In genomic region chr19:55112246-55112780, GRCh38 we compare ENCODE assay signal across 23 cellular contexts. TPM values are rescaled to one million over a fixed set of nuclear protein-coding genes. Genes with fewer than 3 reads are reported as not detected.
DNase-seq lines count a peak whose midpoint lies in the region; ATAC-seq and TF ChIP-seq lines count a peak whose summit lies in the region.
"Had no signal": no experiment of that assay in that cellular context is flagged by ENCODE, and none has a peak within 500 bp of the region (broad histone marks: within the 10 kb centered on the region; RNA-seq: fewer than 3 reads in every experiment).

No MANE protein-coding gene starts in this region.

- TF ChIP-seq CTCF in left ventricle myocardium inferior (IDR thresholded peaks at IDR 0.05; ENCODE audit: borderline replicate concordance), result no peak
- TF ChIP-seq CTCF in fibroblast of lung (conservative IDR thresholded peaks at IDR 0.05 in 1 of 2, IDR thresholded peaks at IDR 0.05 in 1 of 2; ENCODE audit: low read depth in 1 of 2, low read length in 2 of 2), result no peak
- no peak for TF ChIP-seq CTCF in osteocyte (IDR thresholded peaks at IDR 0.05)

- H3K9ac ChIP-seq in fibroblast of lung (ENCODE audit: insufficient read depth, low read length), result no peak overlapping the region

- peaks cover 40% of the 10 kb centered on the region for H3K4me1 Mint-ChIP-seq in osteocyte (ENCODE audit: unreplicated experiment)
- peaks cover 18% of the 10 kb centered on the region for H3K4me1 Mint-ChIP-seq in activated CD8-positive, alpha-beta T cell treated with anti-CD3 and anti-CD28 coated beads, Interleukin-2, amount 10 ng/mL, durations not matched to agents 7 days and 5 days (ENCODE audit: low read depth)

- no peaks in the 10 kb centered on the region for H3K27me3 Mint-ChIP-seq in osteocyte (ENCODE audit: unreplicated experiment)
- H3K27me3 Mint-ChIP-seq in activated CD8-positive, alpha-beta T cell treated with anti-CD3 and anti-CD28 coated beads, Interleukin-2, amount 10 ng/mL, durations not matched to agents 7 days and 5 days (ENCODE audit: low read depth), result no peaks in the 10 kb centered on the region
- H3K27me3 Mint-ChIP-seq: activated naive CD4-positive, alpha-beta T cell treated with anti-CD3 and anti-CD28 coated beads, Interleukin-2, amount 10 ng/mL, durations not matched to agents 7 days and 5 days had no signal

- POLR2A ChIA-PET in activated CD8-positive, alpha-beta T cell treated with anti-CD3 and anti-CD28 coated beads, Interleukin-2, amount 10 ng/mL, durations not matched to agents 7 days and 5 days (lab: Charles Lee), result no interaction called here

- DNase-seq in left ventricle myocardium inferior (no peak), cardiac septum (ENCODE audit: low spot score) (no peak), fibroblast of lung (ENCODE audit: low read depth in 2 of 2) (no peak), osteocyte (ENCODE audit: extremely low spot score, unreplicated experiment) (no peak), ureter (ENCODE audit: low spot score) (peak; percentile 46), SKM-1 (lab: John Stamatoyannopoulos, UW; ENCODE audit: unreplicated experiment) (no peak), NCI-H1694 (lab: John Stamatoyannopoulos, UW) (no peak)
- DNase-seq in activated CD8-positive, alpha-beta T cell treated with anti-CD3 and anti-CD28 coated beads, Interleukin-2, amount 10 ng/mL, durations not matched to agents 7 days and 5 days, result no peak
- DNase-seq: activated naive CD4-positive, alpha-beta T cell treated with anti-CD3 and anti-CD28 coated beads, Interleukin-2, amount 10 ng/mL, durations not matched to agents 7 days and 5 days; brain microvascular endothelial cell; DMS53; dorsolateral prefrontal cortex; NCI-H1694 treated with DMSO at 0.1 percent for 48 hours; NCI-H446; SIG-M5; stimulated activated CD4-positive, alpha-beta T cell treated with anti-CD3 and anti-CD28 coated beads, Interleukin-4, amount 100 ng/mL, for 24 hours; stimulated activated CD8-positive, alpha-beta memory T cell treated with anti-CD3 and anti-CD28 coated beads, Interleukin-4, amount 100 ng/mL, for 48 hours had no signal

- H3K27me3 ChIP-seq in left ventricle myocardium inferior (ENCODE audit: low read depth) (no peaks in the 10 kb centered on the region), fibroblast of lung (ENCODE audit: control insufficient read depth, insufficient read depth, low read length) (no peaks in the 10 kb centered on the region)
- H3K27me3 ChIP-seq: brain microvascular endothelial cell, dorsolateral prefrontal cortex, neutrophil had no signal

- peak overlapping the region; percentile 95 for H3K27ac Mint-ChIP-seq in osteocyte (ENCODE audit: unreplicated experiment)
- H3K27ac Mint-ChIP-seq in activated CD8-positive, alpha-beta T cell treated with anti-CD3 and anti-CD28 coated beads, Interleukin-2, amount 10 ng/mL, durations not matched to agents 7 days and 5 days, result no peak overlapping the region

- H3K27ac ChIP-seq in left ventricle myocardium inferior (replicated peaks) (peak overlapping the region; percentile 95), fibroblast of lung (ENCODE audit: insufficient read depth, low read length) (peak overlapping the region; percentile 85)
- H3K27ac ChIP-seq: A549, neutrophil had no signal

- peaks cover 67% of the 10 kb centered on the region for H3K79me2 ChIP-seq in fibroblast of lung (ENCODE audit: control insufficient read depth, insufficient read depth, low read length)

- peak overlapping the region; percentile 98 for H3K4me3 ChIP-seq in left ventricle myocardium inferior
- H3K4me3 ChIP-seq in fibroblast of lung (replicated peaks in 1 of 4; ENCODE audit: control extremely low read depth in 1 of 4, insufficient read depth in 1 of 4, low read depth in 3 of 4, low read length in 4 of 4), result no peak overlapping the region
- H3K4me3 ChIP-seq: A549, skin epidermis had no signal

- H3K36me3 Mint-ChIP-seq in osteocyte (ENCODE audit: unreplicated experiment), result peaks cover 14% of the 10 kb centered on the region
- peaks cover 39% of the 10 kb centered on the region for H3K36me3 Mint-ChIP-seq in activated CD8-positive, alpha-beta T cell treated with anti-CD3 and anti-CD28 coated beads, Interleukin-2, amount 10 ng/mL, durations not matched to agents 7 days and 5 days (ENCODE audit: low read depth)

- intact Hi-C loops in left ventricle myocardium inferior (cut with micrococcal nuclease) (no loop called here), cardiac septum (cut with DNase I) (no loop called here)

- no peaks in the 10 kb centered on the region for H3K9me3 Mint-ChIP-seq in osteocyte (ENCODE audit: unreplicated experiment)
- H3K9me3 Mint-ChIP-seq in activated CD8-positive, alpha-beta T cell treated with anti-CD3 and anti-CD28 coated beads, Interleukin-2, amount 10 ng/mL, durations not matched to agents 7 days and 5 days (ENCODE audit: insufficient read depth), result no peaks in the 10 kb centered on the region
- H3K9me3 Mint-ChIP-seq: activated naive CD4-positive, alpha-beta T cell treated with anti-CD3 and anti-CD28 coated beads, Interleukin-2, amount 10 ng/mL, durations not matched to agents 7 days and 5 days; CD14-positive monocyte had no signal

- CTCF ChIA-PET in activated CD8-positive, alpha-beta T cell treated with anti-CD3 and anti-CD28 coated beads, Interleukin-2, amount 10 ng/mL, durations not matched to agents 7 days and 5 days (lab: Charles Lee), result no interaction called here

- no peak for ATAC-seq in activated CD8-positive, alpha-beta T cell treated with anti-CD3 and anti-CD28 coated beads, Interleukin-2, amount 10 ng/mL, durations not matched to agents 7 days and 5 days
- ATAC-seq: A549 had no signal

- no peak overlapping the region for H3K4me2 ChIP-seq in fibroblast of lung (ENCODE audit: extremely low read depth, insufficient read depth, low read length)
- H3K4me2 ChIP-seq: A549 had no signal

- H3K9me3 ChIP-seq in left ventricle myocardium inferior (replicated peaks) (no peaks in the 10 kb centered on the region), fibroblast of lung (ENCODE audit: control insufficient read depth, insufficient read depth, low read depth, low read length) (no peaks in the 10 kb centered on the region)
- H3K9me3 ChIP-seq: A549, neutrophil had no signal

- no peak overlapping the region for H3K4me3 Mint-ChIP-seq in osteocyte (ENCODE audit: unreplicated experiment)
- H3K4me3 Mint-ChIP-seq in activated CD8-positive, alpha-beta T cell treated with anti-CD3 and anti-CD28 coated beads, Interleukin-2, amount 10 ng/mL, durations not matched to agents 7 days and 5 days, result no peak overlapping the region
- H3K4me3 Mint-ChIP-seq: activated naive CD4-positive, alpha-beta T cell treated with anti-CD3 and anti-CD28 coated beads, Interleukin-2, amount 10 ng/mL, durations not matched to agents 7 days and 5 days; CD14-positive monocyte had no signal

- H2AFZ ChIP-seq in fibroblast of lung (ENCODE audit: low read length), result no peak overlapping the region

- no peaks in the 10 kb centered on the region for H4K20me1 ChIP-seq in fibroblast of lung (ENCODE audit: control insufficient read depth, extremely low read depth, insufficient read depth, low read length)

- peaks cover 32% of the 10 kb centered on the region for H3K36me3 ChIP-seq in left ventricle myocardium inferior
- H3K36me3 ChIP-seq in fibroblast of lung (ENCODE audit: control insufficient read depth, insufficient read depth, low read length), result peaks cover 13% of the 10 kb centered on the region

- H3K4me1 ChIP-seq in left ventricle myocardium inferior, result peaks cover 64% of the 10 kb centered on the region
- peaks cover 17% of the 10 kb centered on the region for H3K4me1 ChIP-seq in fibroblast of lung (ENCODE audit: control insufficient read depth, extremely low read depth, insufficient read depth, low read length)

RNA-seq across cellular contexts. Expression of gene PPP1R12C, which starts 5.1 kb away (rescaled TPM):
- 228 TPM for total RNA-seq in left ventricle myocardium inferior
- 215 TPM for total RNA-seq in cardiac septum
- 25.2 and 32.9 TPM in 2 replicates for total RNA-seq in fibroblast of lung
- polyA plus RNA-seq in fibroblast of lung, result 26.0 and 27.6 TPM in 2 replicates
- 58.8 and 65.4 TPM in 2 replicates for polyA plus RNA-seq in fibroblast of lung (2012)
- polyA minus RNA-seq in fibroblast of lung (ENCODE audit: low replicate concordance), result 27.4 and 31.8 TPM in 2 replicates
- total RNA-seq in osteocyte, result 123 and 135 TPM in 2 replicates
- 183 TPM for total RNA-seq in ureter
- total RNA-seq in activated CD8-positive, alpha-beta T cell treated with anti-CD3 and anti-CD28 coated beads, Interleukin-2, amount 10 ng/mL, durations not matched to agents 7 days and 5 days, result 100 to 1,000 TPM; 137 to 142 TPM

RNA-seq across cellular contexts. Expression of gene EPS8L1, which starts 36.6 kb away (rescaled TPM):
- 0.88 TPM for total RNA-seq in left ventricle myocardium inferior
- 1.9 TPM for total RNA-seq in cardiac septum
- 0.17 and 0.51 TPM in 2 replicates for total RNA-seq in fibroblast of lung
- polyA plus RNA-seq in fibroblast of lung, result 1.9 and 2.2 TPM in 2 replicates
- 3.4 and 3.9 TPM in 2 replicates for polyA plus RNA-seq in fibroblast of lung (2012)
- 0.79 and 1.3 TPM in 2 replicates for polyA minus RNA-seq in fibroblast of lung (ENCODE audit: low replicate concordance)
- 4.5 and 7.0 TPM in 2 replicates for total RNA-seq in osteocyte
- total RNA-seq in ureter, result 64.6 TPM
- 1 to 10 TPM; 4.9 to 8.6 TPM for total RNA-seq in activated CD8-positive, alpha-beta T cell treated with anti-CD3 and anti-CD28 coated beads, Interleukin-2, amount 10 ng/mL, durations not matched to agents 7 days and 5 days

RNA-seq across cellular contexts. Expression of gene TNNT1, which starts 36.7 kb away (rescaled TPM):
- total RNA-seq in left ventricle myocardium inferior (140 TPM), cardiac septum (187 TPM), fibroblast of lung (7.4 and 10.4 TPM in 2 replicates), osteocyte (not detected in 2 replicates), ureter (0.89 TPM)
- polyA plus RNA-seq in fibroblast of lung, result 1.4 and 1.7 TPM in 2 replicates
- polyA plus RNA-seq in fibroblast of lung (2012), result 3.3 and 3.9 TPM in 2 replicates
- not detected in 2 replicates for polyA minus RNA-seq in fibroblast of lung (ENCODE audit: low replicate concordance)
- total RNA-seq in activated CD8-positive, alpha-beta T cell treated with anti-CD3 and anti-CD28 coated beads, Interleukin-2, amount 10 ng/mL, durations not matched to agents 7 days and 5 days, result not detected
- total RNA-seq: lung microvascular endothelial cell had no signal

RNA-seq across cellular contexts. Expression of gene TNNI3, which starts 45.2 kb away (rescaled TPM):
- total RNA-seq in left ventricle myocardium inferior (7,701 TPM), cardiac septum (7,865 TPM), fibroblast of lung (not detected in 2 replicates), osteocyte (0.57 TPM in 1 of 2 replicates, not detected in the other), ureter (not detected)
- not detected in 2 replicates for polyA plus RNA-seq in fibroblast of lung
- not detected in 2 replicates for polyA plus RNA-seq in fibroblast of lung (2012)
- not detected in 2 replicates for polyA minus RNA-seq in fibroblast of lung (ENCODE audit: low replicate concordance)
- not detected for total RNA-seq in activated CD8-positive, alpha-beta T cell treated with anti-CD3 and anti-CD28 coated beads, Interleukin-2, amount 10 ng/mL, durations not matched to agents 7 days and 5 days
- total RNA-seq: lung microvascular endothelial cell, M059J had no signal

RNA-seq across cellular contexts. Expression of gene RDH13, which starts 49.4 kb away (rescaled TPM):
- 53.8 TPM for total RNA-seq in left ventricle myocardium inferior
- total RNA-seq in cardiac septum, result 43.4 TPM
- 6.9 and 8.5 TPM in 2 replicates for total RNA-seq in fibroblast of lung
- polyA plus RNA-seq in fibroblast of lung, result 2.7 and 5.6 TPM in 2 replicates
- 3.4 and 6.2 TPM in 2 replicates for polyA plus RNA-seq in fibroblast of lung (2012)
- polyA minus RNA-seq in fibroblast of lung (ENCODE audit: low replicate concordance), result 12.2 and 12.3 TPM in 2 replicates
- total RNA-seq in osteocyte, result 13.0 and 15.1 TPM in 2 replicates
- 24.8 TPM for total RNA-seq in ureter
- 10 to 100 TPM; 30.9 to 33.1 TPM for total RNA-seq in activated CD8-positive, alpha-beta T cell treated with anti-CD3 and anti-CD28 coated beads, Interleukin-2, amount 10 ng/mL, durations not matched to agents 7 days and 5 days

Comparison
In these comparisons a context has a peak if more than half of its experiments do, and no peak if none do; other contexts are left out.
1. RNA of gene TNNT1, which starts 36.7 kb away (total RNA-seq): 187 TPM in cardiac septum (single experiment) and 140 TPM in left ventricle myocardium inferior (single experiment); 7.4 to 10.4 TPM in fibroblast of lung, 0.89 TPM in ureter (single experiment), not detected in activated CD8-positive, alpha-beta T cell treated with anti-CD3 and anti-CD28 coated beads, Interleukin-2, amount 10 ng/mL, durations not matched to agents 7 days and 5 days and not detected in osteocyte; every median in the first group is over 10 times any median in the second.